ENCODE assay signal across 9 cellular contexts in the genomic region with DNA sequence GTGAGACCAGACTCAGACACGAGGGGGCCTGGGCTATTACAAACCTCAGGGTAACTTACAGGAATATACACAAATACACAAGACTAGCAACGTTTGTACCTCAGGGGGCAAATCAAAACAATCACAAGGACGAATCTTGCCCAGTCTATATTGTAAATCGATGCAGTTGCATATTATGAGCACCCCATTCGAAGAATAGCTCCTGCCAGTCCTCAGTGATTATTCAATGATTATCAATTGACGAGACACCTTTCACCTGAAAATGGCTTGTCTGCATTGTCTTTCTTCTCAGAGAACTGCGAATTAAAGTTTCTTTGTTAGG. TPM values are rescaled to one million over a fixed set of nuclear protein-coding genes. Genes with fewer than 3 reads are reported as not detected.
DNase-seq lines count a peak whose midpoint lies in the region; ATAC-seq and TF ChIP-seq lines count a peak whose summit lies in the region.
"Had no signal": no experiment of that assay in that cellular context is flagged by ENCODE, and none has a peak within 500 bp of the region (broad histone marks: within the 10 kb centered on the region; RNA-seq: fewer than 3 reads in every experiment).

No MANE protein-coding gene starts in this region.

- no peak overlapping the region for H3K9ac ChIP-seq in PC-3 (ENCODE audit: low read length)
- H3K9ac ChIP-seq in trophoblast cell (ENCODE audit: low read length): no peak overlapping the region

- H4K12ac ChIP-seq in trophoblast cell (ENCODE audit: low read depth, low read length): no peak overlapping the region

- peak overlapping the region; percentile 67; the same call in 1 of the 2 replicates for H2AFZ ChIP-seq in PC-3 (ENCODE audit: low read length)
- peak overlapping the region; percentile 91 for H2AFZ ChIP-seq in trophoblast cell (ENCODE audit: insufficient read depth, low read length, poor library complexity)

- H3K27ac ChIP-seq in PC-3 (ENCODE audit: low read length) (no peak overlapping the region), trophoblast cell (ENCODE audit: low read depth, low read length) (no peak overlapping the region)

- H3K4me3 Mint-ChIP-seq in Caco-2 (ENCODE audit: unreplicated experiment): peak overlapping the region; percentile 72

- no peak overlapping the region for H3K14ac ChIP-seq in trophoblast cell (ENCODE audit: low read length)

- H3K27me3 ChIP-seq in Caco-2 (replicated peaks; ENCODE audit: control insufficient read depth, insufficient read depth, low read length) (0 out of 2 replicates have a peak, but pooled peaks cover 2% of the 10 kb centered on the region), PC-3 (ENCODE audit: low read length) (peaks cover 62% of the 10 kb centered on the region), trophoblast cell (ENCODE audit: insufficient read depth, low read length) (peaks cover 18% of the 10 kb centered on the region)

- H3K23ac ChIP-seq in trophoblast cell (ENCODE audit: low read length): no peak overlapping the region

- H3K9me3 ChIP-seq in Caco-2 (no peaks in the 10 kb centered on the region), PC-3 (ENCODE audit: low read length) (no peaks in the 10 kb centered on the region), trophoblast cell (ENCODE audit: insufficient read depth, low read depth, low read length) (no peaks in the 10 kb centered on the region)

- no peak overlapping the region for H2BK12ac ChIP-seq in trophoblast cell (ENCODE audit: low read length)

- intact Hi-C loops in Caco-2 (cut with micrococcal nuclease; ENCODE audit: unreplicated experiment): no loop called here
- intact Hi-C loops in PC-3 (cut with micrococcal nuclease): no loop called here

- POLR2A ChIA-PET in Caco-2 (lab: Charles Lee) (no interaction called here), PC-3 (lab: Charles Lee; ENCODE audit: unreplicated experiment) (no interaction called here)

- H3K4ac ChIP-seq in trophoblast cell (ENCODE audit: low read depth, low read length): no peak overlapping the region

- H4K20me1 ChIP-seq in PC-3 (ENCODE audit: low read length): no peaks in the 10 kb centered on the region

- no CpG with 5 or more reads among the region's 7 CpGs for WGBS in trophoblast cell (ENCODE audit: extremely low coverage, insufficient coverage, insufficient read length)

- H2BK120ac ChIP-seq in trophoblast cell (ENCODE audit: insufficient read depth, low read length, poor library complexity): no peak overlapping the region

- H3K4me1 ChIP-seq in Caco-2: 0 out of 2 replicates have a peak, but pooled peaks cover 5% of the 10 kb centered on the region
- 0 out of 2 replicates have a peak, but pooled peaks cover 6% of the 10 kb centered on the region for H3K4me1 ChIP-seq in PC-3 (ENCODE audit: insufficient read depth, low read length)
- H3K4me1 ChIP-seq in trophoblast cell (ENCODE audit: control insufficient read depth in 1 of 2, insufficient read depth in 2 of 2, low read length in 2 of 2): peaks cover 4 to 5% of the 10 kb centered on the region in 2 experiments

- H3K9me2 ChIP-seq in PC-3 (replicated peaks; ENCODE audit: low read length): no peaks in the 10 kb centered on the region

- H3K9me3 Mint-ChIP-seq in Caco-2 (ENCODE audit: unreplicated experiment): no peaks in the 10 kb centered on the region

- peaks cover 27% of the 10 kb centered on the region for H3K27me3 Mint-ChIP-seq in Caco-2 (ENCODE audit: insufficient read depth, unreplicated experiment)

- H2AK5ac ChIP-seq in trophoblast cell (ENCODE audit: low read length): no peak overlapping the region

- H3K18ac ChIP-seq in trophoblast cell (ENCODE audit: low read length): no peak overlapping the region

- H3K4me1 Mint-ChIP-seq in Caco-2 (ENCODE audit: low read depth, unreplicated experiment): peaks cover 7% of the 10 kb centered on the region

- H3K4me3 ChIP-seq in Caco-2 (ENCODE audit: low read depth, low read length) (peak overlapping the region; percentile 25), PC-3 (ENCODE audit: low read length) (peak overlapping the region; percentile 56), epithelial cell of proximal tubule (ENCODE audit: low read depth, low read length) (peak overlapping the region; percentile 48), trophoblast cell (ENCODE audit: low read depth, low read length) (peak overlapping the region; percentile 72)

- no peak for ATAC-seq in PC-3

- H3K4me2 ChIP-seq in PC-3 (ENCODE audit: low read length): peak overlapping the region; percentile 77
- peak overlapping the region; percentile 89 for H3K4me2 ChIP-seq in trophoblast cell (ENCODE audit: low read length)

- H4K91ac ChIP-seq in trophoblast cell (ENCODE audit: low read depth, low read length): no peak overlapping the region

- no peaks in the 10 kb centered on the region for H3K36me3 Mint-ChIP-seq in Caco-2 (ENCODE audit: insufficient read depth, unreplicated experiment)

- no peak overlapping the region for H3K27ac Mint-ChIP-seq in Caco-2 (ENCODE audit: unreplicated experiment)

- DNase-seq in Caco-2: no peak
- DNase-seq in PC-3: no peak
- DNase-seq in epithelial cell of proximal tubule (ENCODE audit: low read depth): no peak
- DNase-seq in trophoblast cell: no peak
- DNase-seq in cerebellar cortex (ENCODE audit: low spot score): no peak
- DNase-seq in Ammon's horn (ENCODE audit: low spot score): no peak
- no peak for DNase-seq in NCI-H1105 (lab: John Stamatoyannopoulos, UW)
- no peak for DNase-seq in ecto neural progenitor cell (ENCODE audit: low spot score)
- DNase-seq: effector CD8-positive, alpha-beta T cell had no signal

- CTCF ChIA-PET in Caco-2 (lab: Charles Lee) (no interaction called here), PC-3 (lab: Charles Lee) (no interaction called here)

- H4K8ac ChIP-seq in trophoblast cell (ENCODE audit: low read depth, low read length): no peak overlapping the region

- H3F3A ChIP-seq in PC-3 (ENCODE audit: low read length, unreplicated experiment): no peaks in the 10 kb centered on the region

- BruUV-seq in Caco-2 (replicated peaks; lab: Mats Ljungman, UMichigan) (no TSS peak), PC-3 (replicated peaks; lab: Mats Ljungman, UMichigan) (no TSS peak)

- H3K79me2 ChIP-seq in PC-3 (ENCODE audit: low read length): no peaks in the 10 kb centered on the region
- H3K79me2 ChIP-seq in trophoblast cell (ENCODE audit: control insufficient read depth, insufficient read depth, low read length, poor library complexity): no peaks in the 10 kb centered on the region

- H3K36me3 ChIP-seq in Caco-2 (ENCODE audit: control insufficient read depth, insufficient read depth, low read length) (no peaks in the 10 kb centered on the region), PC-3 (ENCODE audit: low read depth, low read length) (no peaks in the 10 kb centered on the region), trophoblast cell (ENCODE audit: control insufficient read depth in 1 of 2, insufficient read depth in 2 of 2, low read length in 2 of 2) (no peaks in the 10 kb centered on the region)

- peak in 1 of 2 experiments; percentile 16 for TF ChIP-seq CTCF in Caco-2 (IDR thresholded peaks at IDR 0.05; ENCODE audit: insufficient read depth in 1 of 2, low read depth in 1 of 2, low read length in 1 of 2, severe bottlenecking in 1 of 2, unreplicated experiment in 1 of 2)
- no peak for TF ChIP-seq CTCF in PC-3 (conservative IDR thresholded peaks at IDR 0.05; ENCODE audit: low read depth, low read length)
- TF ChIP-seq CTCF in epithelial cell of proximal tubule (conservative IDR thresholded peaks at IDR 0.05; ENCODE audit: low read depth, low read length): no peak

- H3K79me1 ChIP-seq in trophoblast cell (ENCODE audit: low read length): no peaks in the 10 kb centered on the region

- no peak overlapping the region for H2BK5ac ChIP-seq in trophoblast cell (ENCODE audit: low read depth, low read length, poor library complexity)

RNA-seq across cellular contexts. Expression of a gene that starts 24.6 kb away (rescaled TPM):
- 27.0 and 27.7 TPM in 2 replicates for total RNA-seq in Caco-2 (2022)
- total RNA-seq in PC-3 (2014; rRNA removed): 14.0 and 17.1 TPM in 2 replicates
- total RNA-seq in epithelial cell of proximal tubule: 20.9 and 21.9 TPM in 2 replicates
- polyA plus RNA-seq in trophoblast cell (2013): 24.4 and 24.6 TPM in 2 replicates
